Comparison of ENCODE assay signal across 12 cellular contexts in the genomic region with DNA sequence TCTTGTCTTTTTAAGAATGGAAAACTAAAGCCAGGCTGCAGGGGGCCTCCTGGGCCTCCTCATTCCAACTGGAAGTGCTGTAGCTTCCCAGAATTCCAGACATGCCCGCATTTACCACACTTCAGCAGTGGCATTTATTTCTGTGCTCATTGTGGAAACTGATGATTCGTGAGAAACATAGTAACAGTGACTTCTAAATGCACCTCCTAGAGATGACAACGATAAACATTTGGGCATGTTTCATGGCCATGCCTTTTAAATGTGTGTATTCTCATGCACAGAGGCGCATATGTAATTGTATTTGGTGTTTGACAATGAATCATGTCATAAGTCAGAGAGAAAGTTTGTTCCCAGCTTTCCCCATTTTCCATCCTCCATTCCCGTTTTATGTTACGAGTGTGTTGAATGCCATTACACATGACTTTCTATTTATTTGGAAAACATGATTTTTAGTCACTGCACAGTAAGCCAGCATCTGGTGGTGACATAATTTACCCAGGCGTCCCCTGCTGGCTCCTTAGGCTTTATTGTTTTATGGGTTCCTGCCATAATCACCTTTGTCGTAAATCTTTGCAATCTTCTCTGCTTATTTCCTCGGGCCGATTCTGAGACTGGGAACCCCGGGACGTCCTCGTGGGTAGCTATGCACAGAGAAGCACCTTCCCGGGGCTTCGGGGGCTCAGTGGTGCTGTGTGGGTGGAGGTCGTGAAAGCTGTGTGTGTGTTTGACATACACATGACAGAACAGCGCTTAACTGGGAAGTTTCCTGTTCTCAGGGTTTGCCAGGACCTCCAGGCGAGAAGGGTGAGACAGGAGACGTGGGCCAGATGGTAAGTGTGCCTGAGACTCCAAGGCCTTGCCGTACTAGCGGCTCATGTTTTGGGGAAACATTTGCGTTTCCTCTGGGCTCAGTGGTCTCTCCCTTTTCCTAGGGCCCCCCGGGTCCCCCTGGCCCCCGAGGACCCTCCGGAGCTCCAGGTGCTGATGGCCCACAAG.
DNase-seq lines count a peak whose midpoint lies in the region; ATAC-seq, FAIRE-seq and TF ChIP-seq lines count a peak whose summit lies in the region.
"Had no signal": no experiment of that assay in that cellular context is flagged by ENCODE, and none has a peak within 500 bp of the region (broad histone marks: within the 10 kb centered on the region; RNA-seq: fewer than 3 reads in every experiment).

No MANE protein-coding gene starts in this region.

- H3K36me3 Mint-ChIP-seq in HFFc6 (ENCODE audit: low read depth), result peaks cover 63% of the 10 kb centered on the region
- peaks cover 47% of the 10 kb centered on the region for H3K36me3 Mint-ChIP-seq in astrocyte (ENCODE audit: low read depth, unreplicated experiment)

- peak overlapping the region; percentile 82 for H3K9ac ChIP-seq in astrocyte (ENCODE audit: low read length)

- H3K4me1 ChIP-seq in astrocyte (ENCODE audit: insufficient read depth, low read length), result peaks cover 63% of the 10 kb centered on the region
- peaks cover 51% of the 10 kb centered on the region for H3K4me1 ChIP-seq in vagina

- intact Hi-C loops in vagina (cut with DNase I), result no loop called here

- H3K4me3 Mint-ChIP-seq in HFFc6 (peak overlapping the region; percentile 70), astrocyte (ENCODE audit: unreplicated experiment) (peak overlapping the region; percentile 75)

- no peaks in the 10 kb centered on the region for H3K9me3 Mint-ChIP-seq in HFFc6
- no peaks in the 10 kb centered on the region for H3K9me3 Mint-ChIP-seq in astrocyte (ENCODE audit: unreplicated experiment)

- H3K27ac ChIP-seq in astrocyte (ENCODE audit: low read depth, low read length), result peak overlapping the region; percentile 95
- peak overlapping the region; percentile 77 for H3K27ac ChIP-seq in vagina

- no peaks in the 10 kb centered on the region for H3K27me3 ChIP-seq in astrocyte (ENCODE audit: insufficient read depth, low read length)
- H3K27me3 ChIP-seq in vagina, result no peaks in the 10 kb centered on the region

- TF ChIP-seq CTCF in HFFc6 (IDR thresholded peaks at IDR 0.05) (peak; percentile 38), astrocyte (IDR thresholded peaks at IDR 0.05; ENCODE audit: insufficient read depth, low read depth, low read length) (no peak), vagina (IDR thresholded peaks at IDR 0.05) (no peak)

- H3K27ac Mint-ChIP-seq in HFFc6 (peak overlapping the region; percentile 89), astrocyte (ENCODE audit: unreplicated experiment) (peak overlapping the region; percentile 98)

- H3K4me1 Mint-ChIP-seq in HFFc6 (ENCODE audit: low read depth) (peaks cover 76% of the 10 kb centered on the region), astrocyte (ENCODE audit: low read depth, unreplicated experiment) (peaks cover 67% of the 10 kb centered on the region)

- H3K9me3 ChIP-seq in astrocyte (ENCODE audit: insufficient read depth, low read depth, low read length), result no peaks in the 10 kb centered on the region
- H3K9me3 ChIP-seq in vagina, result no peaks in the 10 kb centered on the region

- no peak for ATAC-seq in HG02678 (IDR thresholded peaks at IDR 0.05; ENCODE audit: unreplicated experiment)

- H3K27me3 Mint-ChIP-seq in HFFc6 (ENCODE audit: insufficient read depth), result peaks cover 49% of the 10 kb centered on the region
- no peaks in the 10 kb centered on the region for H3K27me3 Mint-ChIP-seq in astrocyte (ENCODE audit: low read depth, unreplicated experiment)

- H3K79me2 ChIP-seq in astrocyte (ENCODE audit: insufficient read depth, low read length), result peaks cover 19% of the 10 kb centered on the region

- H3K4me2 ChIP-seq in astrocyte (ENCODE audit: low read length), result peak overlapping the region; percentile 62

- DNase-seq in HFFc6 (peak; percentile 96), astrocyte (ENCODE audit: low read depth) (peak; percentile 94), iris pigment epithelial cell (ENCODE audit: low read depth) (peak; percentile 36), vagina (ENCODE audit: extremely low spot score in 2 of 2) (no peak), NCI-H526 treated with DMSO at 0.1 percent for 48 hours (lab: John Stamatoyannopoulos, UW) (no peak), NCI-H1436 treated with DMSO at 0.1 percent for 48 hours (lab: John Stamatoyannopoulos, UW) (no peak)
- DNase-seq: activated CD4-positive, CD25-positive, alpha-beta regulatory T cell; activated gamma-delta T cell; effector memory CD4-positive, alpha-beta T cell; NCI-H1417; posterior cingulate gyrus had no signal

- H3K36me3 ChIP-seq in astrocyte (ENCODE audit: insufficient read depth, low read length) (peaks cover 68% of the 10 kb centered on the region), vagina (peaks cover 0 to 19% of the 10 kb centered on the region in 2 donors)

- H3K4me3 ChIP-seq in astrocyte (ENCODE audit: insufficient read depth, low read depth, low read length), result no peak overlapping the region
- no peak overlapping the region for H3K4me3 ChIP-seq in vagina

- peak; percentile 97 for FAIRE-seq in astrocyte (lab: Jason Lieb, UNC)

- no peak overlapping the region for H2AFZ ChIP-seq in astrocyte (ENCODE audit: low read depth, low read length)

- H4K20me1 ChIP-seq in astrocyte (ENCODE audit: insufficient read depth, low read length), result peaks cover 76% of the 10 kb centered on the region

- TF ChIP-seq POLR2A in vagina (IDR thresholded peaks at IDR 0.05), result no peak

Comparison
In these comparisons a context has a peak if more than half of its experiments do, and no peak if none do; other contexts are left out.
1. DNase-seq: peak in HFFc6 (single experiment), astrocyte (single experiment) and iris pigment epithelial cell (single experiment); none in vagina (0 of 2), NCI-H526 treated with DMSO at 0.1 percent for 48 hours (single experiment) and NCI-H1436 treated with DMSO at 0.1 percent for 48 hours (single experiment).